In the genomic region with DNA sequence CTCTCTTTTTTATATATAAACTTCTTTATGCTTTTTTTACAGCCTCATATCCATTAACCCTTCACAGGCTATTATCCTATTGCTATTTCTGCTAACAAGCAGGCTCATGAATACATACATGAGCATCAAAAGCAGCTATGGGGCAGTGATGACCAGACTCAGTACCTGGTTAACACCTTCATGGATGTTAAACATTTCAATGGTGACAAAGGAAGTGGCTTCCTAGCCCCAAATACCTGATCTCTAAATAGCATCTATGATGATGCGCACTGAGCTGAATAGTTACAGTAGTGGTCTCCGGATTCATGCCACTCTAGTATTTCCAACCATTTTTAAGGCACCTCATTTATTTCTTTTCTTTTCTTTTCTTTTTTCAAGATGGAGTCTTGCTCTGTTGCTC, we compare ENCODE assay signal across 3 cellular contexts.
"Had no signal": no experiment of that assay in that cellular context is flagged by ENCODE, and none has a peak within 500 bp of the region (broad histone marks: within the 10 kb centered on the region; RNA-seq: fewer than 3 reads in every experiment).

No MANE protein-coding gene starts in this region.

- H3K4me3 ChIP-seq: GM12878 had no signal

- DNase-seq: GDM1, GF-D8 had no signal

- ATAC-seq: GM12878 had no signal
